1 cellular context compared by ENCODE assay signal in the genomic region with DNA sequence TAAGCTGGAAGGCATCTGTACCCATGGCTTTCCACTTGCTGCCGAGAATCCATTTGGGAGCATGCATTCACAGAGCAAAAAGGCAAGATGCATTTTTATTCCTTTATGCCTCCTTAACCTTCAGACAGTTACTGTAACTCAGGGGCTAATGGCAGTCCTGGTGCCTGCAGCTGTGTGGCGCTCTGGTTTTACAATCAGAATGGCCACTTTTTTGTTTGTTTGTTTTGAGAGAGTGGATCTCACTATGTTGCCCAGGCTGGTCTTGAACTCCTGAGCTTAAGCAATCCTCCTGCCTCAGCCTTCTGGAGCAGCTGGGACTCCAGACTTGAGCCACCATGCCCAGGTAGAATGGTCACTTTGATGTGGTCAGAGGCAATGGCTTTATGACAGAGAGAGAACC.
TF ChIP-seq lines count a peak whose summit lies in the region.

No MANE protein-coding gene starts in this region.

TF ChIP-seq in GM23338, 12 proteins besides CTCF, POLR2A, EP300 and RAD21 (continued from another document):
- TF ChIP-seq, protein P1, sequence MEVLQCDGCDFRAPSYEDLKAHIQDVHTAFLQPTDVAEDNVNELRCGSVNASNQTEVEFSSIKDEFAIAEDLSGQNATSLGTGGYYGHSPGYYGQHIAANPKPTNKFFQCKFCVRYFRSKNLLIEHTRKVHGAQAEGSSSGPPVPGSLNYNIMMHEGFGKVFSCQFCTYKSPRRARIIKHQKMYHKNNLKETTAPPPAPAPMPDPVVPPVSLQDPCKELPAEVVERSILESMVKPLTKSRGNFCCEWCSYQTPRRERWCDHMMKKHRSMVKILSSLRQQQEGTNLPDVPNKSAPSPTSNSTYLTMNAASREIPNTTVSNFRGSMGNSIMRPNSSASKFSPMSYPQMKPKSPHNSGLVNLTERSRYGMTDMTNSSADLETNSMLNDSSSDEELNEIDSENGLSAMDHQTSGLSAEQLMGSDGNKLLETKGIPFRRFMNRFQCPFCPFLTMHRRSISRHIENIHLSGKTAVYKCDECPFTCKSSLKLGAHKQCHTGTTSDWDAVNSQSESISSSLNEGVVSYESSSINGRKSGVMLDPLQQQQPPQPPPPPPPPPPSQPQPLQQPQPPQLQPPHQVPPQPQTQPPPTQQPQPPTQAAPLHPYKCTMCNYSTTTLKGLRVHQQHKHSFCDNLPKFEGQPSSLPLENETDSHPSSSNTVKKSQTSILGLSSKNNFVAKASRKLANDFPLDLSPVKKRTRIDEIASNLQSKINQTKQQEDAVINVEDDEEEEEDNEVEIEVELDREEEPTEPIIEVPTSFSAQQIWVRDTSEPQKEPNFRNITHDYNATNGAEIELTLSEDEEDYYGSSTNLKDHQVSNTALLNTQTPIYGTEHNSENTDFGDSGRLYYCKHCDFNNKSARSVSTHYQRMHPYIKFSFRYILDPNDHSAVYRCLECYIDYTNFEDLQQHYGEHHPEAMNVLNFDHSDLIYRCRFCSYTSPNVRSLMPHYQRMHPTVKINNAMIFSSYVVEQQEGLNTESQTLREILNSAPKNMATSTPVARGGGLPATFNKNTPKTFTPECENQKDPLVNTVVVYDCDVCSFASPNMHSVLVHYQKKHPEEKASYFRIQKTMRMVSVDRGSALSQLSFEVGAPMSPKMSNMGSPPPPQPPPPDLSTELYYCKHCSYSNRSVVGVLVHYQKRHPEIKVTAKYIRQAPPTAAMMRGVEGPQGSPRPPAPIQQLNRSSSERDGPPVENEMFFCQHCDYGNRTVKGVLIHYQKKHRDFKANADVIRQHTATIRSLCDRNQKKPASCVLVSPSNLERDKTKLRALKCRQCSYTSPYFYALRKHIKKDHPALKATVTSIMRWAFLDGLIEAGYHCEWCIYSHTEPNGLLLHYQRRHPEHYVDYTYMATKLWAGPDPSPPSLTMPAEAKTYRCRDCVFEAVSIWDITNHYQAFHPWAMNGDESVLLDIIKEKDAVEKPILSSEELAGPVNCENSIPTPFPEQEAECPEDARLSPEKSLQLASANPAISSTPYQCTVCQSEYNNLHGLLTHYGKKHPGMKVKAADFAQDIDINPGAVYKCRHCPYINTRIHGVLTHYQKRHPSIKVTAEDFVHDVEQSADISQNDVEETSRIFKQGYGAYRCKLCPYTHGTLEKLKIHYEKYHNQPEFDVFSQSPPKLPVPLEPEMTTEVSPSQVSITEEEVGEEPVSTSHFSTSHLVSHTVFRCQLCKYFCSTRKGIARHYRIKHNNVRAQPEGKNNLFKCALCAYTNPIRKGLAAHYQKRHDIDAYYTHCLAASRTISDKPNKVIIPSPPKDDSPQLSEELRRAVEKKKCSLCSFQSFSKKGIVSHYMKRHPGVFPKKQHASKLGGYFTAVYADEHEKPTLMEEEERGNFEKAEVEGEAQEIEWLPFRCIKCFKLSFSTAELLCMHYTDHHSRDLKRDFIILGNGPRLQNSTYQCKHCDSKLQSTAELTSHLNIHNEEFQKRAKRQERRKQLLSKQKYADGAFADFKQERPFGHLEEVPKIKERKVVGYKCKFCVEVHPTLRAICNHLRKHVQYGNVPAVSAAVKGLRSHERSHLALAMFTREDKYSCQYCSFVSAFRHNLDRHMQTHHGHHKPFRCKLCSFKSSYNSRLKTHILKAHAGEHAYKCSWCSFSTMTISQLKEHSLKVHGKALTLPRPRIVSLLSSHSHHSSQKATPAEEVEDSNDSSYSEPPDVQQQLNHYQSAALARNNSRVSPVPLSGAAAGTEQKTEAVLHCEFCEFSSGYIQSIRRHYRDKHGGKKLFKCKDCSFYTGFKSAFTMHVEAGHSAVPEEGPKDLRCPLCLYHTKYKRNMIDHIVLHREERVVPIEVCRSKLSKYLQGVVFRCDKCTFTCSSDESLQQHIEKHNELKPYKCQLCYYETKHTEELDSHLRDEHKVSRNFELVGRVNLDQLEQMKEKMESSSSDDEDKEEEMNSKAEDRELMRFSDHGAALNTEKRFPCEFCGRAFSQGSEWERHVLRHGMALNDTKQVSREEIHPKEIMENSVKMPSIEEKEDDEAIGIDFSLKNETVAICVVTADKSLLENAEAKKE (CRISPR knock-in tag; IDR thresholded peaks at IDR 0.05), result no peak
- TF ChIP-seq, protein P2, sequence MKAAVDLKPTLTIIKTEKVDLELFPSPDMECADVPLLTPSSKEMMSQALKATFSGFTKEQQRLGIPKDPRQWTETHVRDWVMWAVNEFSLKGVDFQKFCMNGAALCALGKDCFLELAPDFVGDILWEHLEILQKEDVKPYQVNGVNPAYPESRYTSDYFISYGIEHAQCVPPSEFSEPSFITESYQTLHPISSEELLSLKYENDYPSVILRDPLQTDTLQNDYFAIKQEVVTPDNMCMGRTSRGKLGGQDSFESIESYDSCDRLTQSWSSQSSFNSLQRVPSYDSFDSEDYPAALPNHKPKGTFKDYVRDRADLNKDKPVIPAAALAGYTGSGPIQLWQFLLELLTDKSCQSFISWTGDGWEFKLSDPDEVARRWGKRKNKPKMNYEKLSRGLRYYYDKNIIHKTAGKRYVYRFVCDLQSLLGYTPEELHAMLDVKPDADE (IDR thresholded peaks at IDR 0.05), result no peak
- TF ChIP-seq, protein P3, sequence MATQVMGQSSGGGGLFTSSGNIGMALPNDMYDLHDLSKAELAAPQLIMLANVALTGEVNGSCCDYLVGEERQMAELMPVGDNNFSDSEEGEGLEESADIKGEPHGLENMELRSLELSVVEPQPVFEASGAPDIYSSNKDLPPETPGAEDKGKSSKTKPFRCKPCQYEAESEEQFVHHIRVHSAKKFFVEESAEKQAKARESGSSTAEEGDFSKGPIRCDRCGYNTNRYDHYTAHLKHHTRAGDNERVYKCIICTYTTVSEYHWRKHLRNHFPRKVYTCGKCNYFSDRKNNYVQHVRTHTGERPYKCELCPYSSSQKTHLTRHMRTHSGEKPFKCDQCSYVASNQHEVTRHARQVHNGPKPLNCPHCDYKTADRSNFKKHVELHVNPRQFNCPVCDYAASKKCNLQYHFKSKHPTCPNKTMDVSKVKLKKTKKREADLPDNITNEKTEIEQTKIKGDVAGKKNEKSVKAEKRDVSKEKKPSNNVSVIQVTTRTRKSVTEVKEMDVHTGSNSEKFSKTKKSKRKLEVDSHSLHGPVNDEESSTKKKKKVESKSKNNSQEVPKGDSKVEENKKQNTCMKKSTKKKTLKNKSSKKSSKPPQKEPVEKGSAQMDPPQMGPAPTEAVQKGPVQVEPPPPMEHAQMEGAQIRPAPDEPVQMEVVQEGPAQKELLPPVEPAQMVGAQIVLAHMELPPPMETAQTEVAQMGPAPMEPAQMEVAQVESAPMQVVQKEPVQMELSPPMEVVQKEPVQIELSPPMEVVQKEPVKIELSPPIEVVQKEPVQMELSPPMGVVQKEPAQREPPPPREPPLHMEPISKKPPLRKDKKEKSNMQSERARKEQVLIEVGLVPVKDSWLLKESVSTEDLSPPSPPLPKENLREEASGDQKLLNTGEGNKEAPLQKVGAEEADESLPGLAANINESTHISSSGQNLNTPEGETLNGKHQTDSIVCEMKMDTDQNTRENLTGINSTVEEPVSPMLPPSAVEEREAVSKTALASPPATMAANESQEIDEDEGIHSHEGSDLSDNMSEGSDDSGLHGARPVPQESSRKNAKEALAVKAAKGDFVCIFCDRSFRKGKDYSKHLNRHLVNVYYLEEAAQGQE (IDR thresholded peaks at IDR 0.05; ENCODE audit: unreplicated experiment), result no peak
